ENCODE assay signal across 13 cellular contexts in the genomic region with DNA sequence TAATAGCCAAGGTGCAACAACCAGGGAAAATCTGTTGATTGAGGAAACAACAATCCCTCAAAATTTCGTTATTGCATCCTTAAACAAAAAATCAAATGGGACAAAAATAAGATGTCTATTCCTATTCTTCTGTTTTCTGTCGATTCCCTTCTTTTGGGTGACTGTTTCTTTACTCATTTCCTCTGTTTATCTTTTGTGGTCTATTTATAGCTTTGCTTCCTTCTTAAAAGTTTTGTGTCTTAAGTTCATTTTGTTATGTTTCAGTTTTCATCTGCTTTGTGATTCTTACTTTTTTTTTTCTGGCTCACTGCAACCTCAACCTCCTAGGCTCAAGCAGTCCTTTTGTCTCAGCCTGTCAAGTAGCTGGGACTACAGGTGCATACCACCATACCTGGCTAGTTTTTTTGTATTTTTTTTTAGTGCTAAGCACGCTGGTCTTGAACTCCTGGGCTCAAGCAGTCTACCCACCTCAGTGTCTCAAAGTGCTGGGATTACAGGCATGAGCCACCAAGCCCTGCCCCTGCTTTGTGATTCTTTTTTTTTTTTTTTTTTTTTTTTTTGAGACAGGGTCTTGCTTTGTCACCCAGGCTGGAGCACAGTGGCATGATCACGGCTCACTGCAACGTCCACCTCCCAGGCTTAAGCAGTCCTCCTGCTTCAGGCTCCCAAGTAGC. TPM values are rescaled to one million over a fixed set of nuclear protein-coding genes. Genes with fewer than 3 reads are reported as not detected.
DNase-seq lines count a peak whose midpoint lies in the region; ATAC-seq and TF ChIP-seq lines count a peak whose summit lies in the region.
"Had no signal": no experiment of that assay in that cellular context is flagged by ENCODE, and none has a peak within 500 bp of the region (broad histone marks: within the 10 kb centered on the region; RNA-seq: fewer than 3 reads in every experiment).

No MANE protein-coding gene starts in this region.

- H3K4me2 ChIP-seq in BLaER1 (peak overlapping the region; percentile 62), H9 (ENCODE audit: insufficient read depth, insufficient read length, low read length) (no peak overlapping the region)

- peaks cover 98% of the 10 kb centered on the region for H3K36me3 ChIP-seq in BLaER1
- peaks cover 9 to 25% of the 10 kb centered on the region in 2 donors for H3K36me3 ChIP-seq in body of pancreas (replicated peaks in 1 of 2; ENCODE audit: insufficient read depth in 1 of 2, low read depth in 2 of 2)

- no peak overlapping the region for H2BK20ac ChIP-seq in H9 (ENCODE audit: low read depth, low read length, poor library complexity, severe bottlenecking)

- H3K9ac ChIP-seq in BLaER1 (peak overlapping the region; percentile 39; the same call in 1 of the 2 replicates), H9 (ENCODE audit: extremely low read depth, insufficient read length, low read length) (no peak overlapping the region)

- peak overlapping the region; percentile 14 to 34 (median 34); a peak in 4 of 7 replicates for H3K27ac Mint-ChIP-seq in H9
- H3K27ac Mint-ChIP-seq in activated naive CD8-positive, alpha-beta T cell treated with anti-CD3 and anti-CD28 coated beads, Interleukin-2, amount 10 ng/mL, durations not matched to agents 7 days and 5 days: peak overlapping the region; percentile 76
- peak overlapping the region in 5 of 6 donors; percentile 18 to 77 (median 43) for H3K27ac Mint-ChIP-seq in immature natural killer cell

- H3K9me3 Mint-ChIP-seq in H9 (no peaks in the 10 kb centered on the region), immature natural killer cell (peaks cover 0 to 4% (median under 1%) of the 10 kb centered on the region in 6 donors)
- H3K9me3 Mint-ChIP-seq in activated naive CD8-positive, alpha-beta T cell treated with anti-CD3 and anti-CD28 coated beads, Interleukin-2, amount 10 ng/mL, durations not matched to agents 7 days and 5 days: peaks cover 26% of the 10 kb centered on the region

- H4K20me1 ChIP-seq in BLaER1: peaks cover 100% of the 10 kb centered on the region
- H4K20me1 ChIP-seq in H9 (ENCODE audit: control insufficient read depth, insufficient read depth, insufficient read length): no peaks in the 10 kb centered on the region

- no peak overlapping the region for H3K23ac ChIP-seq in H9 (ENCODE audit: insufficient read length, low read depth, low read length)

- no peak overlapping the region for H4K91ac ChIP-seq in H9 (ENCODE audit: insufficient read length, low read depth, low read length)

- no peak for DNase-seq in H9
- no peak for DNase-seq in activated naive CD8-positive, alpha-beta T cell treated with anti-CD3 and anti-CD28 coated beads, Interleukin-2, amount 10 ng/mL, durations not matched to agents 7 days and 5 days
- DNase-seq in immature natural killer cell: no peak
- no peak for DNase-seq in NCI-H524 (lab: John Stamatoyannopoulos, UW)
- no peak for DNase-seq in body of pancreas
- DNase-seq: amygdala; heart left ventricle; mucosa of descending colon; NCI-H82; stimulated activated naive CD4-positive, alpha-beta T cell had no signal

- H3K27me3 Mint-ChIP-seq in H9 (ENCODE audit: low read depth): no peaks in the 10 kb centered on the region
- no peaks in the 10 kb centered on the region for H3K27me3 Mint-ChIP-seq in activated naive CD8-positive, alpha-beta T cell treated with anti-CD3 and anti-CD28 coated beads, Interleukin-2, amount 10 ng/mL, durations not matched to agents 7 days and 5 days
- H3K27me3 Mint-ChIP-seq in immature natural killer cell (ENCODE audit: low read depth in 3 of 3): peaks cover 0 to under 1% (median 0%) of the 10 kb centered on the region in 3 donors

- no peak overlapping the region for H2AFZ ChIP-seq in H9 (ENCODE audit: low read length)

- no peak overlapping the region for H2BK120ac ChIP-seq in H9 (ENCODE audit: low read depth, low read length, poor library complexity, severe bottlenecking)

- no peak for TF ChIP-seq CTCF in H9 (conservative IDR thresholded peaks at IDR 0.05)
- TF ChIP-seq CTCF in body of pancreas (IDR thresholded peaks at IDR 0.05): no peak

- no peak overlapping the region for H4K8ac ChIP-seq in H9 (replicated peaks; ENCODE audit: insufficient read length, low read depth, low read length)

- no peak for TF ChIP-seq POLR2A in body of pancreas (IDR thresholded peaks at IDR 0.05)

- no peak overlapping the region for H3K56ac ChIP-seq in H9 (ENCODE audit: insufficient read length, low read depth, low read length)

- peaks cover 15 to 21% of the 10 kb centered on the region in 2 experiments for H3K4me1 Mint-ChIP-seq in H9
- peaks cover 12% of the 10 kb centered on the region for H3K4me1 Mint-ChIP-seq in activated naive CD8-positive, alpha-beta T cell treated with anti-CD3 and anti-CD28 coated beads, Interleukin-2, amount 10 ng/mL, durations not matched to agents 7 days and 5 days
- H3K4me1 Mint-ChIP-seq in immature natural killer cell: peaks cover 30 to 55% of the 10 kb centered on the region in 2 donors

- peaks cover 21% of the 10 kb centered on the region for H3K79me1 ChIP-seq in H9 (ENCODE audit: insufficient read depth, low read depth, low read length, poor library complexity, severe bottlenecking)

- peaks cover 41 to 78% (median 70%) of the 10 kb centered on the region in 3 experiments for H3K36me3 Mint-ChIP-seq in H9 (ENCODE audit: insufficient read depth in 1 of 3, low read depth in 3 of 3)
- peaks cover 82% of the 10 kb centered on the region for H3K36me3 Mint-ChIP-seq in activated naive CD8-positive, alpha-beta T cell treated with anti-CD3 and anti-CD28 coated beads, Interleukin-2, amount 10 ng/mL, durations not matched to agents 7 days and 5 days
- H3K36me3 Mint-ChIP-seq in immature natural killer cell: peaks cover 35 to 36% (median 36%) of the 10 kb centered on the region in 3 donors

- H3T11ph ChIP-seq in H9 (ENCODE audit: low read length): no peak overlapping the region

- no peak overlapping the region for H4K5ac ChIP-seq in H9 (ENCODE audit: insufficient read length, low read depth, low read length)

- H3K4me3 Mint-ChIP-seq in H9 (no peak overlapping the region), immature natural killer cell (peak overlapping the region in 3 of 5 donors; percentile 5 to 38 (median 6))
- peak overlapping the region; percentile 5 for H3K4me3 Mint-ChIP-seq in activated naive CD8-positive, alpha-beta T cell treated with anti-CD3 and anti-CD28 coated beads, Interleukin-2, amount 10 ng/mL, durations not matched to agents 7 days and 5 days

- WGBS in H9 (ENCODE audit: extremely low coverage, insufficient read length, low lambda C conversion rate): no CpG with 5 or more reads among the region's 5 CpGs
- 63 to 68% methylated on average over 5 of the region's 5 CpGs for WGBS in body of pancreas, 2 donors

- H3K14ac ChIP-seq in H9 (ENCODE audit: insufficient read depth, low read length): no peak overlapping the region

- no peak overlapping the region for H3K4ac ChIP-seq in H9 (ENCODE audit: low read depth, low read length)

- intact Hi-C loops in body of pancreas (cut with DNase I): no loop called here

- no peak overlapping the region for H3K4me3 ChIP-seq in BLaER1
- no peak overlapping the region for H3K4me3 ChIP-seq in body of pancreas
- H3K4me3 ChIP-seq: heart left ventricle, mucosa of descending colon had no signal

- H3K79me2 ChIP-seq in H9 (ENCODE audit: insufficient read depth, low read length): peaks cover 40% of the 10 kb centered on the region; the same call in 1 of the 2 replicates

- H3K18ac ChIP-seq in H9 (ENCODE audit: insufficient read length, low read depth, low read length): no peak overlapping the region

- no peak overlapping the region for H2BK15ac ChIP-seq in H9 (ENCODE audit: low read depth, low read length)

- no peak for ATAC-seq in activated naive CD8-positive, alpha-beta T cell treated with anti-CD3 and anti-CD28 coated beads, Interleukin-2, amount 10 ng/mL, durations not matched to agents 7 days and 5 days (ENCODE audit: low read depth)
- ATAC-seq in GM19328 (IDR thresholded peaks at IDR 0.05; ENCODE audit: unreplicated experiment) (no peak), HG02938 (IDR thresholded peaks at IDR 0.05; ENCODE audit: unreplicated experiment) (no peak), body of pancreas (no peak)
- ATAC-seq: heart left ventricle, mucosa of descending colon had no signal

- H2AK5ac ChIP-seq in H9 (ENCODE audit: insufficient read length, low read length): no peak overlapping the region

- H3K4me1 ChIP-seq in BLaER1: peaks cover 25% of the 10 kb centered on the region
- no peaks in the 10 kb centered on the region for H3K4me1 ChIP-seq in H9 (ENCODE audit: insufficient read depth, low read length)
- H3K4me1 ChIP-seq in body of pancreas: no peaks in the 10 kb centered on the region

- H3K27me3 ChIP-seq in BLaER1 (no peaks in the 10 kb centered on the region), H9 (ENCODE audit: insufficient read depth, low read length) (no peaks in the 10 kb centered on the region), body of pancreas (no peaks in the 10 kb centered on the region)
- H3K27me3 ChIP-seq: heart left ventricle had no signal

- POLR2A ChIA-PET in activated naive CD8-positive, alpha-beta T cell treated with anti-CD3 and anti-CD28 coated beads, Interleukin-2, amount 10 ng/mL, durations not matched to agents 7 days and 5 days (lab: Charles Lee): interaction anchor here (2.1 kb wide), 1 partner anchor 10 kb away, joined by 9 read pairs; a partner anchor contains a TSS

- H3K9me3 ChIP-seq in BLaER1 (peaks cover under 1% of the 10 kb centered on the region; the same call in 1 of the 2 replicates), H9 (ENCODE audit: control insufficient read depth, low read depth, low read length) (no peaks in the 10 kb centered on the region), body of pancreas (no peaks in the 10 kb centered on the region)
- H3K9me3 ChIP-seq: heart left ventricle had no signal

- no peak overlapping the region for H2BK12ac ChIP-seq in H9 (ENCODE audit: insufficient read length, low read depth, low read length)

- no peak overlapping the region for H2BK5ac ChIP-seq in H9 (ENCODE audit: insufficient read length, low read length)

- H3K27ac ChIP-seq in BLaER1 (peak overlapping the region; percentile 45; the same call in 1 of the 2 replicates), H9 (ENCODE audit: insufficient read length, low read depth, low read length) (no peak overlapping the region), body of pancreas (no peak overlapping the region)

- H3K23me2 ChIP-seq in H9 (ENCODE audit: insufficient read length, low read depth, low read length, poor library complexity, severe bottlenecking): no peaks in the 10 kb centered on the region

RNA-seq across cellular contexts. Expression of a gene that starts 10.4 kb away (rescaled TPM):
- total RNA-seq in H9 (2021) (166 and 167 TPM in 2 replicates), body of pancreas (10 to 100 TPM; 23.7 to 38.7 TPM)
- total RNA-seq in activated naive CD8-positive, alpha-beta T cell treated with anti-CD3 and anti-CD28 coated beads, Interleukin-2, amount 10 ng/mL, durations not matched to agents 7 days and 5 days: 10 to 100 TPM; 71.9 to 75.1 TPM
- polyA plus RNA-seq in immature natural killer cell: 10 to 100 TPM; 18.6 to 50.6 (median 25.9) TPM

RNA-seq across cellular contexts. Expression of a gene that starts 10.9 kb away (rescaled TPM):
- total RNA-seq in H9 (2021): 4.8 and 5.3 TPM in 2 replicates
- 1 to 10 TPM; 4.2 to 5.2 TPM for total RNA-seq in activated naive CD8-positive, alpha-beta T cell treated with anti-CD3 and anti-CD28 coated beads, Interleukin-2, amount 10 ng/mL, durations not matched to agents 7 days and 5 days
- 1 to 10 TPM; 2.9 to 7.6 (median 2.9) TPM for polyA plus RNA-seq in immature natural killer cell
- total RNA-seq in body of pancreas: 1 to 10 TPM; 4.9 to 5.3 TPM

Comparison
In these comparisons a context has a peak if more than half of its experiments do, and no peak if none do; other contexts are left out.
1. H3K4me3 Mint-ChIP-seq: peak in activated naive CD8-positive, alpha-beta T cell treated with anti-CD3 and anti-CD28 coated beads, Interleukin-2, amount 10 ng/mL, durations not matched to agents 7 days and 5 days (single experiment) and immature natural killer cell (3 of 5); none in H9 (0 of 2).
2. Peak in every context shown above with its lines, with median percentiles within 50 percentile points of each other: H3K27ac Mint-ChIP-seq.